Comparison of ENCODE assay signal across 1 cellular context in the genomic region with DNA sequence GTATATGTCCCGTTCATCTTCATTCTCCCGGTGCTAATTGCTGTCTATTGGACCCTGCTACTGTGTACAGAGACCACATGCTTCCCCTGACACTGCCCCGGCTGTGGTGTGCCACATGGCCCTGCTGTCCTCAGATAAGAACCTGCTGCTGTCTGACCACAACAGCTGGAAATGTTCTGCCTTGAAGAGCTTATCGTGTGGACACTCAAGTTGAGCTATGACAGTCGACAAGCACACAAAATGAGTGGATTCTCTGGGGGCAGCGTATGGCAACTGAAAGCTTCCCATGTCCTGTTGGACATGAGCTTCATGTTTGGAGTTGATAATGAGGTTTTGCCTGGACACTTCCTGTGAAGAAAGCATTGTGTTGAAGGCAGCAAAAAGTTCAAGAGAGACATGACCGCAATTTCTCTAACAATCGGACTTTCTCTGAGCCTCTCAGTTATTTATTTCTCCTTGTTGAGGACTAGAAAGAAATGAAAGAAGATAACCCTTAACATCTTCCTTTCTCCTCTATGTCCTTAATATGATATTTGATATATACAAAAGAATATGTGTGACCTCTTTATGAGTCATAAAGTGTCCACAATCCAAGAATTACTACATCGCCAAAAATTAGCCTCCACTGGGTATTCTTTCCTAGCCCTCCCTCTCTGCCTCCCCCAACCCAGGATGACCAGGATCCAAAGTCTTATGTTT.
TF ChIP-seq lines count a peak whose summit lies in the region.

No MANE protein-coding gene starts in this region.

TF ChIP-seq in K562, 482 proteins besides CTCF, POLR2A, EP300 and RAD21 (continued from another document and continues in another):
- TF ChIP-seq, protein P1, sequence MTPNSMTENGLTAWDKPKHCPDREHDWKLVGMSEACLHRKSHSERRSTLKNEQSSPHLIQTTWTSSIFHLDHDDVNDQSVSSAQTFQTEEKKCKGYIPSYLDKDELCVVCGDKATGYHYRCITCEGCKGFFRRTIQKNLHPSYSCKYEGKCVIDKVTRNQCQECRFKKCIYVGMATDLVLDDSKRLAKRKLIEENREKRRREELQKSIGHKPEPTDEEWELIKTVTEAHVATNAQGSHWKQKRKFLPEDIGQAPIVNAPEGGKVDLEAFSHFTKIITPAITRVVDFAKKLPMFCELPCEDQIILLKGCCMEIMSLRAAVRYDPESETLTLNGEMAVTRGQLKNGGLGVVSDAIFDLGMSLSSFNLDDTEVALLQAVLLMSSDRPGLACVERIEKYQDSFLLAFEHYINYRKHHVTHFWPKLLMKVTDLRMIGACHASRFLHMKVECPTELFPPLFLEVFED (CRISPR knock-in tag; conservative IDR thresholded peaks at IDR 0.05) = no peak; the same call in 1 of the 2 replicates
- TF ChIP-seq SNRNP70 (optimal IDR thresholded peaks at IDR 0.05; ENCODE audit: low read depth, low read length) (no peak), ZNF445 (CRISPR knock-in tag; IDR thresholded peaks at IDR 0.05; ENCODE audit: low read depth) (no peak), HDGF (IDR thresholded peaks at IDR 0.05) (no peak), CAMTA2 (CRISPR knock-in tag; conservative IDR thresholded peaks at IDR 0.05) (no peak), RNF219 (CRISPR knock-in tag; IDR thresholded peaks at IDR 0.05) (no peak), GTF2B (IDR thresholded peaks at IDR 0.05; ENCODE audit: extremely low read depth, insufficient read length) (no peak), LARP7 (IDR thresholded peaks at IDR 0.05) (no peak), SP1 (CRISPR knock-in tag; IDR thresholded peaks at IDR 0.05) (peak; percentile 68), ZNF263 (CRISPR knock-in tag; IDR thresholded peaks at IDR 0.05; ENCODE audit: borderline replicate concordance) (0 out of 2 replicates have a peak, but pooled peaks have one; percentile 27), ZNF165 (CRISPR knock-in tag; IDR thresholded peaks at IDR 0.05; ENCODE audit: borderline replicate concordance) (no peak), ELF2 (CRISPR knock-in tag; IDR thresholded peaks at IDR 0.05) (0 out of 2 replicates have a peak, but pooled peaks have one; percentile 17), ZNF589 (CRISPR knock-in tag; IDR thresholded peaks at IDR 0.05; ENCODE audit: low read depth) (peak; percentile 99), ZNF668 (CRISPR knock-in tag; IDR thresholded peaks at IDR 0.05) (peak; percentile 74; the same call in 1 of the 2 replicates), ZBTB34 (CRISPR knock-in tag; IDR thresholded peaks at IDR 0.05) (no peak), KLF1 (tag; IDR thresholded peaks at IDR 0.05) (no peak), ELK1 (CRISPR knock-in tag; IDR thresholded peaks at IDR 0.05) (no peak), SAFB2 (IDR thresholded peaks at IDR 0.05; ENCODE audit: borderline replicate concordance, low read depth, low read length, severe bottlenecking) (no peak), SNAPC5 (CRISPR knock-in tag; IDR thresholded peaks at IDR 0.05) (no peak), SIX5 (IDR thresholded peaks at IDR 0.05; ENCODE audit: borderline replicate concordance in 1 of 2, insufficient read depth in 1 of 2, low read depth in 1 of 2, low read length in 2 of 2) (no peak), RBM14 (IDR thresholded peaks at IDR 0.05; ENCODE audit: borderline replicate concordance, insufficient read depth, low read depth, low read length) (no peak), CXXC5 (CRISPR knock-in tag; IDR thresholded peaks at IDR 0.05) (peak; percentile 90), TAF7 (tag; IDR thresholded peaks at IDR 0.05) (no peak), ZNF436 (CRISPR knock-in tag; IDR thresholded peaks at IDR 0.05) (no peak), NFIC (IDR thresholded peaks at IDR 0.05) (peak; percentile 98), GATAD2A (IDR thresholded peaks at IDR 0.05) (0 out of 2 replicates have a peak, but pooled peaks have one; percentile 29), PYGO2 (tag; IDR thresholded peaks at IDR 0.05) (peak; percentile 84)
- TF ChIP-seq, protein P2, sequence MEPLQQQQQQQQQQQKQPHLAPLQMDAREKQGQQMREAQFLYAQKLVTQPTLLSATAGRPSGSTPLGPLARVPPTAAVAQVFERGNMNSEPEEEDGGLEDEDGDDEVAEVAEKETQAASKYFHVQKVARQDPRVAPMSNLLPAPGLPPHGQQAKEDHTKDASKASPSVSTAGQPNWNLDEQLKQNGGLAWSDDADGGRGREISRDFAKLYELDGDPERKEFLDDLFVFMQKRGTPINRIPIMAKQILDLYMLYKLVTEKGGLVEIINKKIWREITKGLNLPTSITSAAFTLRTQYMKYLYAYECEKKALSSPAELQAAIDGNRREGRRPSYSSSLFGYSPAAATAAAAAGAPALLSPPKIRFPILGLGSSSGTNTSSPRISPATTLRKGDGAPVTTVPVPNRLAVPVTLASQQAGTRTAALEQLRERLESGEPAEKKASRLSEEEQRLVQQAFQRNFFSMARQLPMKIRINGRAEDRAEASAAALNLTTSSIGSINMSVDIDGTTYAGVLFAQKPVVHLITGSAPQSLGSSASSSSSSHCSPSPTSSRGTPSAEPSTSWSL (CRISPR knock-in tag; IDR thresholded peaks at IDR 0.05; ENCODE audit: borderline replicate concordance) = no peak
- TF ChIP-seq, protein P3, sequence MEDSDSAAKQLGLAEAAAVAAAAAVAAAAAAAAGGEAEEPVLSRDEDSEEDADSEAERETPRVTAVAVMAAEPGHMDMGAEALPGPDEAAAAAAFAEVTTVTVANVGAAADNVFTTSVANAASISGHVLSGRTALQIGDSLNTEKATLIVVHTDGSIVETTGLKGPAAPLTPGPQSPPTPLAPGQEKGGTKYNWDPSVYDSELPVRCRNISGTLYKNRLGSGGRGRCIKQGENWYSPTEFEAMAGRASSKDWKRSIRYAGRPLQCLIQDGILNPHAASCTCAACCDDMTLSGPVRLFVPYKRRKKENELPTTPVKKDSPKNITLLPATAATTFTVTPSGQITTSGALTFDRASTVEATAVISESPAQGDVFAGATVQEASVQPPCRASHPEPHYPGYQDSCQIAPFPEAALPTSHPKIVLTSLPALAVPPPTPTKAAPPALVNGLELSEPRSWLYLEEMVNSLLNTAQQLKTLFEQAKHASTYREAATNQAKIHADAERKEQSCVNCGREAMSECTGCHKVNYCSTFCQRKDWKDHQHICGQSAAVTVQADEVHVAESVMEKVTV (CRISPR knock-in tag; IDR thresholded peaks at IDR 0.05) = peak; percentile 5; the same call in 1 of the 2 replicates
- TF ChIP-seq, protein P4, sequence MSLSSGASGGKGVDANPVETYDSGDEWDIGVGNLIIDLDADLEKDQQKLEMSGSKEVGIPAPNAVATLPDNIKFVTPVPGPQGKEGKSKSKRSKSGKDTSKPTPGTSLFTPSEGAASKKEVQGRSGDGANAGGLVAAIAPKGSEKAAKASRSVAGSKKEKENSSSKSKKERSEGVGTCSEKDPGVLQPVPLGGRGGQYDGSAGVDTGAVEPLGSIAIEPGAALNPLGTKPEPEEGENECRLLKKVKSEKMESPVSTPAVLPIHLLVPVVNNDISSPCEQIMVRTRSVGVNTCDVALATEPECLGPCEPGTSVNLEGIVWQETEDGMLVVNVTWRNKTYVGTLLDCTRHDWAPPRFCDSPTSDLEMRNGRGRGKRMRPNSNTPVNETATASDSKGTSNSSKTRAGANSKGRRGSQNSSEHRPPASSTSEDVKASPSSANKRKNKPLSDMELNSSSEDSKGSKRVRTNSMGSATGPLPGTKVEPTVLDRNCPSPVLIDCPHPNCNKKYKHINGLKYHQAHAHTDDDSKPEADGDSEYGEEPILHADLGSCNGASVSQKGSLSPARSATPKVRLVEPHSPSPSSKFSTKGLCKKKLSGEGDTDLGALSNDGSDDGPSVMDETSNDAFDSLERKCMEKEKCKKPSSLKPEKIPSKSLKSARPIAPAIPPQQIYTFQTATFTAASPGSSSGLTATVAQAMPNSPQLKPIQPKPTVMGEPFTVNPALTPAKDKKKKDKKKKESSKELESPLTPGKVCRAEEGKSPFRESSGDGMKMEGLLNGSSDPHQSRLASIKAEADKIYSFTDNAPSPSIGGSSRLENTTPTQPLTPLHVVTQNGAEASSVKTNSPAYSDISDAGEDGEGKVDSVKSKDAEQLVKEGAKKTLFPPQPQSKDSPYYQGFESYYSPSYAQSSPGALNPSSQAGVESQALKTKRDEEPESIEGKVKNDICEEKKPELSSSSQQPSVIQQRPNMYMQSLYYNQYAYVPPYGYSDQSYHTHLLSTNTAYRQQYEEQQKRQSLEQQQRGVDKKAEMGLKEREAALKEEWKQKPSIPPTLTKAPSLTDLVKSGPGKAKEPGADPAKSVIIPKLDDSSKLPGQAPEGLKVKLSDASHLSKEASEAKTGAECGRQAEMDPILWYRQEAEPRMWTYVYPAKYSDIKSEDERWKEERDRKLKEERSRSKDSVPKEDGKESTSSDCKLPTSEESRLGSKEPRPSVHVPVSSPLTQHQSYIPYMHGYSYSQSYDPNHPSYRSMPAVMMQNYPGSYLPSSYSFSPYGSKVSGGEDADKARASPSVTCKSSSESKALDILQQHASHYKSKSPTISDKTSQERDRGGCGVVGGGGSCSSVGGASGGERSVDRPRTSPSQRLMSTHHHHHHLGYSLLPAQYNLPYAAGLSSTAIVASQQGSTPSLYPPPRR (CRISPR knock-in tag; IDR thresholded peaks at IDR 0.05; ENCODE audit: borderline replicate concordance) = peak; percentile 99; the same call in 1 of the 2 replicates
- TF ChIP-seq, protein P5, sequence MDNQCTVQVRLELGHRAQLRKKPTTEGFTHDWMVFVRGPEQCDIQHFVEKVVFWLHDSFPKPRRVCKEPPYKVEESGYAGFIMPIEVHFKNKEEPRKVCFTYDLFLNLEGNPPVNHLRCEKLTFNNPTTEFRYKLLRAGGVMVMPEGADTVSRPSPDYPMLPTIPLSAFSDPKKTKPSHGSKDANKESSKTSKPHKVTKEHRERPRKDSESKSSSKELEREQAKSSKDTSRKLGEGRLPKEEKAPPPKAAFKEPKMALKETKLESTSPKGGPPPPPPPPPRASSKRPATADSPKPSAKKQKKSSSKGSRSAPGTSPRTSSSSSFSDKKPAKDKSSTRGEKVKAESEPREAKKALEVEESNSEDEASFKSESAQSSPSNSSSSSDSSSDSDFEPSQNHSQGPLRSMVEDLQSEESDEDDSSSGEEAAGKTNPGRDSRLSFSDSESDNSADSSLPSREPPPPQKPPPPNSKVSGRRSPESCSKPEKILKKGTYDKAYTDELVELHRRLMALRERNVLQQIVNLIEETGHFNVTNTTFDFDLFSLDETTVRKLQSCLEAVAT (IDR thresholded peaks at IDR 0.05) = peak; percentile 44 to 99; a peak in 2 of 4 replicates
- TF ChIP-seq, protein P6, sequence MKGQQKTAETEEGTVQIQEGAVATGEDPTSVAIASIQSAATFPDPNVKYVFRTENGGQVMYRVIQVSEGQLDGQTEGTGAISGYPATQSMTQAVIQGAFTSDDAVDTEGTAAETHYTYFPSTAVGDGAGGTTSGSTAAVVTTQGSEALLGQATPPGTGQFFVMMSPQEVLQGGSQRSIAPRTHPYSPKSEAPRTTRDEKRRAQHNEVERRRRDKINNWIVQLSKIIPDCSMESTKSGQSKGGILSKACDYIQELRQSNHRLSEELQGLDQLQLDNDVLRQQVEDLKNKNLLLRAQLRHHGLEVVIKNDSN (CRISPR knock-in tag; IDR thresholded peaks at IDR 0.05) = peak; percentile 69
